Comparison of ENCODE assay signal across 8 cellular contexts in the genomic region with DNA sequence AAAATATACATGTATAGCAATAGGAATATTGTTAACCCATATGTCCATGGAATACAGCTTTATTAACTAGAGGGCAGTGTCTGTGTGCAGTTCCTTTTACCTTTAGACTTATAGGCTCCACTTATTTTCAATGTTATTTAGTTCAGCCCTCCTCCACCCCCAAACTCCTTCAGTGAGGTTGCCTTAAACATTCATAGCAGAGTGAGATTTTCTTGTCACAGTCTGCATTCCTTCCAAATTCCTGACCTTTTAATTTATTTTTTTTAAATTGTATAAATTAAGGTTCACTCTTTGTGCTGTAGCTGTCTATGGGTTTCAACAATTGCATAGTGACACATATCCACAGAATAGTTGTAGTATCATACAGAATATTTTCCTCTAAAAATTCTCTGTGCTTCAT.
"Had no signal": no experiment of that assay in that cellular context is flagged by ENCODE, and none has a peak within 500 bp of the region (broad histone marks: within the 10 kb centered on the region; RNA-seq: fewer than 3 reads in every experiment).

No MANE protein-coding gene starts in this region.

- H3K4me1 ChIP-seq: HAP-1 had no signal

- H3K36me3 ChIP-seq: HAP-1 had no signal

- FAIRE-seq: HTR-8/SVneo, K562 had no signal

- H3K9me3 ChIP-seq: HAP-1 had no signal

- DNase-seq: GOT3, H7, HFFc6, KG1 had no signal

- ATAC-seq: HCT116, K562 had no signal

- H3K4me3 ChIP-seq: HAP-1, K562 had no signal
